8 cellular contexts compared by ENCODE assay signal in the genomic region with DNA sequence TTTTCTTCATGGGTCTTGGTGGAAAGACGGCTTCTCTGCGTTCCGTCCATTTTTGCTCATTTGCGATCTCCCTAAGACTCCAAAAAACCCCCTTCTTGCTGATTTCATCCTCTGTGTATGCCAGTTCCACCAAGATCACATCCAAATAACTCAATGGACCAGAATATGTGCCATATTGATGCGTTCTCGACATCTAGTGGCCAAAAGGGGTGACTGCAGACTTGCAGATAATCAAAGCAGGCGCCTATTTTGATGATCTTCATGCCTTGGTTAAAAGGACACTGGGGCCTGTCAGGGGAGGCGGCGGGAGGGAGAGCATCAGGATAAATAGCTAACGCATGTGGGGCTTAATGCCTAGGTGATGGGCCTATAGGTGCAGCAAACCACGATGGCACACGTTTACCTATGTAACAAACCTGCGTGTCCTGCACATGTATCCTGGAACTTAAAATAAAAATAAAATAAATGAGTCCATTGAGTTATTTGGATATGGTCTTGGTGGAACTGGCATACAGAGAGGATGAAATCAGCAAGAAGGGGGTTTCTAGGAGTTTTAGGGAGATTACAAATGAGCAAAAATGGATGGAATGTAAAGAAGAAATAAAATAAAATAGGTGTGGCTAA.
A peak's percentile ranks its signal among the peaks of the same experiment; 100 is the strongest.
DNase-seq lines count a peak whose midpoint lies in the region; ATAC-seq and TF ChIP-seq lines count a peak whose summit lies in the region.

No MANE protein-coding gene starts in this region.

- H3K36me3 ChIP-seq in HCT116 (ENCODE audit: control insufficient read depth in 1 of 2, insufficient read depth in 2 of 2, low read length in 2 of 2) (no peaks in the 10 kb centered on the region), heart left ventricle (peaks cover 0 to 5% (median 0%) of the 10 kb centered on the region in 9 donors)

- ATAC-seq in HCT116 (peak; percentile 94), heart left ventricle (peak; percentile 64 to 86 (median 73))
- no peak for ATAC-seq in activated naive CD8-positive, alpha-beta T cell treated with anti-CD3 and anti-CD28 coated beads, Interleukin-2, amount 50 U/mL, for 24 hours
- no peak for ATAC-seq in activated CD4-positive, CD25-positive, alpha-beta regulatory T cell treated with anti-CD3 and anti-CD28 coated beads, Interleukin-2, amount 50 U/mL, for 24 hours

- RAD21 ChIA-PET in HCT116 (lab: Charles Lee; ENCODE audit: low non-redundant PET in 1 of 2, low total read pairs in 2 of 2, uncharacterized antibody in 2 of 2, unreplicated experiment in 2 of 2): no interaction called here

- no peaks in the 10 kb centered on the region for H4K20me1 ChIP-seq in HCT116 (ENCODE audit: insufficient read depth)

- no peak overlapping the region for H3K4me2 ChIP-seq in HCT116 (ENCODE audit: low read length)

- no peaks in the 10 kb centered on the region for H3K27me3 Mint-ChIP-seq in activated naive CD8-positive, alpha-beta T cell treated with anti-CD3 and anti-CD28 coated beads, Interleukin-2, amount 50 U/mL, for 24 hours

- H3K27me3 ChIP-seq in HCT116 (ENCODE audit: insufficient read depth, low read length) (no peaks in the 10 kb centered on the region), heart left ventricle (no peaks in the 10 kb centered on the region)

- no peak overlapping the region for H2AFZ ChIP-seq in HCT116 (ENCODE audit: low read depth, low read length, poor library complexity, severe bottlenecking)

- H3K9me3 ChIP-seq in HCT116 (ENCODE audit: control insufficient read depth in 1 of 2, insufficient read depth in 1 of 2, low read depth in 1 of 2, low read length in 2 of 2): peaks cover 0 to 4% of the 10 kb centered on the region in 2 experiments; a peak in 1 of 4 replicates
- peaks cover 0 to 6% (median 1%) of the 10 kb centered on the region in 12 donors for H3K9me3 ChIP-seq in heart left ventricle

- 28 to 34% (median 29%) methylated on average over 13 of the region's 13 CpGs for WGBS in heart left ventricle, 4 donors

- H3K36me3 Mint-ChIP-seq in activated naive CD8-positive, alpha-beta T cell treated with anti-CD3 and anti-CD28 coated beads, Interleukin-2, amount 50 U/mL, for 24 hours (ENCODE audit: low read depth): peaks cover 3% of the 10 kb centered on the region

- no peaks in the 10 kb centered on the region for H3K4me1 ChIP-seq in HCT116 (ENCODE audit: control insufficient read depth in 1 of 2, insufficient read depth in 2 of 2, low read length in 2 of 2)
- peaks cover 0 to 37% (median 14%) of the 10 kb centered on the region in 12 donors for H3K4me1 ChIP-seq in heart left ventricle

- DNase-seq in NCI-H2196 (lab: John Stamatoyannopoulos, UW; ENCODE audit: unreplicated experiment): peak; percentile 33
- no peak for DNase-seq in NCI-H2196 treated with DMSO at 0.1 percent for 48 hours (lab: John Stamatoyannopoulos, UW; ENCODE audit: unreplicated experiment)
- DNase-seq in HCT116 (ENCODE audit: low read depth, low spot score): peak; percentile 47
- DNase-seq in NCI-H226: peak; percentile 36
- DNase-seq in activated naive CD8-positive, alpha-beta T cell treated with anti-CD3 and anti-CD28 coated beads, Interleukin-2, amount 50 U/mL, for 24 hours: peak; percentile 21
- DNase-seq in heart left ventricle: peak in 3 of 5 donors; percentile 29 to 43 (median 43)
- DNase-seq in renal cortical epithelial cell (ENCODE audit: low read depth): peak; percentile 51

- POLR2A ChIA-PET in HCT116 (lab: Charles Lee): no interaction called here

- no TSS peak for BruUV-seq in HCT116 (replicated peaks; lab: Mats Ljungman, UMichigan)

- H3K27ac ChIP-seq in HCT116 (ENCODE audit: low read depth, low read length) (no peak overlapping the region), heart left ventricle (peak overlapping the region in 4 of 12 donors; percentile 26 to 29 (median 27))

- peak; percentile 86 to 93 (median 86); a peak in 5 of 6 replicates for TF ChIP-seq CTCF in HCT116 (IDR thresholded peaks at IDR 0.05 in 2 of 3, conservative IDR thresholded peaks at IDR 0.05 in 1 of 3; ENCODE audit: borderline replicate concordance in 1 of 3, insufficient read depth in 1 of 3, low read depth in 2 of 3, low read length in 2 of 3)
- TF ChIP-seq CTCF in heart left ventricle (IDR thresholded peaks at IDR 0.05): peak; percentile 79 to 96 (median 94)

- H3K4me1 Mint-ChIP-seq in activated naive CD8-positive, alpha-beta T cell treated with anti-CD3 and anti-CD28 coated beads, Interleukin-2, amount 50 U/mL, for 24 hours: no peaks in the 10 kb centered on the region

- CTCF ChIA-PET in HCT116 (lab: Charles Lee): no interaction called here

- TF ChIP-seq RAD21 in HCT116 (IDR thresholded peaks at IDR 0.05; ENCODE audit: low read depth): peak; percentile 91

- no peaks in the 10 kb centered on the region for H3K9me2 ChIP-seq in HCT116 (ENCODE audit: insufficient read depth)

- no peak overlapping the region for H3K4me3 Mint-ChIP-seq in activated naive CD8-positive, alpha-beta T cell treated with anti-CD3 and anti-CD28 coated beads, Interleukin-2, amount 50 U/mL, for 24 hours

- no peak overlapping the region for H3K9ac ChIP-seq in HCT116 (ENCODE audit: low read length)

- no peak for TF ChIP-seq POLR2A in HCT116 (IDR thresholded peaks at IDR 0.05; ENCODE audit: borderline replicate concordance, extremely low read depth, insufficient read depth, insufficient read length)
- no peak for TF ChIP-seq POLR2A in heart left ventricle (IDR thresholded peaks at IDR 0.05)

- H3K27ac Mint-ChIP-seq in activated naive CD8-positive, alpha-beta T cell treated with anti-CD3 and anti-CD28 coated beads, Interleukin-2, amount 50 U/mL, for 24 hours: no peak overlapping the region

- H3K9me3 Mint-ChIP-seq in activated naive CD8-positive, alpha-beta T cell treated with anti-CD3 and anti-CD28 coated beads, Interleukin-2, amount 50 U/mL, for 24 hours: peaks cover 5% of the 10 kb centered on the region

- H3K79me2 ChIP-seq in HCT116 (ENCODE audit: insufficient read depth, low read length): no peaks in the 10 kb centered on the region

- H3K4me3 ChIP-seq in HCT116 (replicated peaks in 1 of 2; ENCODE audit: low read depth in 1 of 2, low read length in 2 of 2) (no peak overlapping the region), heart left ventricle (no peak overlapping the region)

- intact Hi-C loops in HCT116 (cut with micrococcal nuclease) (loop anchor here (1.0 to 5.0 kb wide), 5 partner anchors 79 to 404 kb away; no protein-coding TSS in a partner anchor), heart left ventricle (cut with DNase I) (loop anchor here (1.0 to 10.0 kb wide), 7 partner anchors 79 to 237 kb away; no protein-coding TSS in a partner anchor)

TF ChIP-seq in HCT116, 20 proteins besides CTCF, POLR2A, EP300 and RAD21:
- TF ChIP-seq JUND (IDR thresholded peaks at IDR 0.05): no peak
- no peak for TF ChIP-seq ELF1 (IDR thresholded peaks at IDR 0.05; ENCODE audit: borderline replicate concordance, low read depth)
- no peak for TF ChIP-seq TCF7L2 (IDR thresholded peaks at IDR 0.05; ENCODE audit: borderline replicate concordance, extremely low read depth, insufficient read depth, insufficient read length)
- TF ChIP-seq ZNF274 (IDR thresholded peaks at IDR 0.05; ENCODE audit: low read depth, low read length): no peak
- no peak for TF ChIP-seq ZFX (IDR thresholded peaks at IDR 0.05)
- TF ChIP-seq EZH2 (IDR thresholded peaks at IDR 0.05): no peak
- TF ChIP-seq, protein P1, sequence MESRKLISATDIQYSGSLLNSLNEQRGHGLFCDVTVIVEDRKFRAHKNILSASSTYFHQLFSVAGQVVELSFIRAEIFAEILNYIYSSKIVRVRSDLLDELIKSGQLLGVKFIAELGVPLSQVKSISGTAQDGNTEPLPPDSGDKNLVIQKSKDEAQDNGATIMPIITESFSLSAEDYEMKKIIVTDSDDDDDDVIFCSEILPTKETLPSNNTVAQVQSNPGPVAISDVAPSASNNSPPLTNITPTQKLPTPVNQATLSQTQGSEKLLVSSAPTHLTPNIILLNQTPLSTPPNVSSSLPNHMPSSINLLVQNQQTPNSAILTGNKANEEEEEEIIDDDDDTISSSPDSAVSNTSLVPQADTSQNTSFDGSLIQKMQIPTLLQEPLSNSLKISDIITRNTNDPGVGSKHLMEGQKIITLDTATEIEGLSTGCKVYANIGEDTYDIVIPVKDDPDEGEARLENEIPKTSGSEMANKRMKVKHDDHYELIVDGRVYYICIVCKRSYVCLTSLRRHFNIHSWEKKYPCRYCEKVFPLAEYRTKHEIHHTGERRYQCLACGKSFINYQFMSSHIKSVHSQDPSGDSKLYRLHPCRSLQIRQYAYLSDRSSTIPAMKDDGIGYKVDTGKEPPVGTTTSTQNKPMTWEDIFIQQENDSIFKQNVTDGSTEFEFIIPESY (IDR thresholded peaks at IDR 0.05; ENCODE audit: extremely low read depth, insufficient replicate concordance, low read length): no peak
- no peak for TF ChIP-seq MAX (IDR thresholded peaks at IDR 0.05)
- no peak for TF ChIP-seq ATF3 (IDR thresholded peaks at IDR 0.05)
- TF ChIP-seq FOSL1 (IDR thresholded peaks at IDR 0.05; ENCODE audit: low read depth): no peak
- TF ChIP-seq CBX3 (IDR thresholded peaks at IDR 0.05; ENCODE audit: low read depth): no peak
- TF ChIP-seq POLR2AphosphoS5 (IDR thresholded peaks at IDR 0.05; ENCODE audit: low read depth, low read length): no peak
- no peak for TF ChIP-seq CEBPB (IDR thresholded peaks at IDR 0.05; ENCODE audit: low read depth)
- no peak for TF ChIP-seq EGR1 (IDR thresholded peaks at IDR 0.05; ENCODE audit: low read depth)
- TF ChIP-seq SRF (IDR thresholded peaks at IDR 0.05; ENCODE audit: low read depth): no peak; the same call in 1 of the 2 replicates
- TF ChIP-seq SP1 (IDR thresholded peaks at IDR 0.05; ENCODE audit: low read depth): no peak
- no peak for TF ChIP-seq YY1 (IDR thresholded peaks at IDR 0.05; ENCODE audit: extremely low read depth, insufficient replicate concordance, low read depth, low read length)
- TF ChIP-seq SIN3A (IDR thresholded peaks at IDR 0.05; ENCODE audit: low read depth): no peak
- no peak for TF ChIP-seq EZH2phosphoT487 (IDR thresholded peaks at IDR 0.05; ENCODE audit: borderline replicate concordance)

Comparison
In these comparisons a context has a peak if more than half of its experiments do, and no peak if none do; other contexts are left out.
1. ATAC-seq: peak in HCT116 (single experiment) and heart left ventricle (4 of 4); none in activated naive CD8-positive, alpha-beta T cell treated with anti-CD3 and anti-CD28 coated beads, Interleukin-2, amount 50 U/mL, for 24 hours (single experiment) and activated CD4-positive, CD25-positive, alpha-beta regulatory T cell treated with anti-CD3 and anti-CD28 coated beads, Interleukin-2, amount 50 U/mL, for 24 hours (0 of 2).